In genomic region chrX:120406638-120407037, GRCh38 we compare ENCODE assay signal across 1 cellular context.
TF ChIP-seq lines count a peak whose summit lies in the region.

No MANE protein-coding gene starts in this region.

TF ChIP-seq in SK-N-SH, 30 proteins besides CTCF, POLR2A, EP300 and RAD21 (continued from another document):
- no peak for TF ChIP-seq ZBTB33 (IDR thresholded peaks at IDR 0.05; ENCODE audit: borderline replicate concordance, low read depth)
